21 cellular contexts compared by ENCODE assay signal in the genomic region with DNA sequence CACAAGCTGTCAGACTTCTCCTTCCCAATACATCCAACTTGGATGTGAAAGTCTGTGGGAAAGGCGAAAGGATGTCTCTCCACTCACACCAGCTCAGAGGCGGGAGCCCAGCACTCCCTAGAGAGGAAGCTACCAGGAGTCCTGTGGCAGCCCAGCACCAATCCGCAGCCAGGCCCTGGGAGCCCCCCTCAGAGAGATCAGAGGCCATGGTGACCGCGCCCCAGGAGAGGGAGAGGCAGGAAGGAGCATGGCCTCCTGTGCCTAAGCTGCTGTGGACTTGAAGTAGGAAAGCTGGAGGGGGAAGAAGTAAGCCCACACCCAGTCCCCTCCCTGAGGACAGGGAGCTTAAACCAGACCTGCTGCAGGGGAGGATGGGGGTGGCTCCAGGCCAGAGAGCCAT.
"Had no signal": no experiment of that assay in that cellular context is flagged by ENCODE, and none has a peak within 500 bp of the region (broad histone marks: within the 10 kb centered on the region; RNA-seq: fewer than 3 reads in every experiment).

No MANE protein-coding gene starts in this region.

- H3K4me1 ChIP-seq: lower lobe of right lung had no signal

- H3K27ac ChIP-seq: cardiac muscle cell, epithelial cell of prostate, lower lobe of right lung, thoracic aorta had no signal

- DNase-seq: activated CD4-positive, alpha-beta T cell treated with anti-CD3 and anti-CD28 coated beads for 4 hours; activated CD4-positive, alpha-beta T cell treated with anti-CD3 and anti-CD28 coated beads, Interleukin-2, amount 50 U/mL, for 48 hours; activated CD4-positive, CD25-positive, alpha-beta regulatory T cell; activated effector memory CD4-positive, alpha-beta T cell treated with Interleukin-2 at 50 U/mL for 16 hours; activated naive CD4-positive, alpha-beta T cell treated with anti-CD3 and anti-CD28 coated beads for 36 hours; activated naive CD8-positive, alpha-beta T cell treated with anti-CD3 and anti-CD28 coated beads, Interleukin-2, amount 10 ng/mL, durations not matched to agents 7 days and 5 days; activated T-cell treated with anti-CD3 and anti-CD28 coated beads, Interleukin-2, amount 50 U/mL, for 72 hours; immature natural killer cell; lower lobe of right lung; mesendoderm; mucosa of descending colon; nephron progenitor cell; nucleus accumbens; retina; stimulated activated CD4-positive, alpha-beta T cell treated with anti-CD3 and anti-CD28 coated beads, Interleukin-4, amount 100 ng/mL, for 24 hours; stimulated activated naive CD4-positive, alpha-beta T cell treated with Interleukin-2 at 50 U/mL for 16 hours; SW 1271; T-helper 17 cell had no signal

- H3K4me3 ChIP-seq: cardiac muscle cell, lower lobe of right lung, mucosa of descending colon, thoracic aorta had no signal

- ATAC-seq: activated T-cell treated with anti-CD3 and anti-CD28 coated beads, Interleukin-2, amount 50 U/mL, for 72 hours; lower lobe of right lung; mucosa of descending colon; T-helper 17 cell had no signal

- H3K9me3 ChIP-seq: lower lobe of right lung, mucosa of descending colon, thoracic aorta had no signal

- H3K36me3 ChIP-seq: cardiac muscle cell, lower lobe of right lung, thoracic aorta had no signal
